In the genomic region with DNA sequence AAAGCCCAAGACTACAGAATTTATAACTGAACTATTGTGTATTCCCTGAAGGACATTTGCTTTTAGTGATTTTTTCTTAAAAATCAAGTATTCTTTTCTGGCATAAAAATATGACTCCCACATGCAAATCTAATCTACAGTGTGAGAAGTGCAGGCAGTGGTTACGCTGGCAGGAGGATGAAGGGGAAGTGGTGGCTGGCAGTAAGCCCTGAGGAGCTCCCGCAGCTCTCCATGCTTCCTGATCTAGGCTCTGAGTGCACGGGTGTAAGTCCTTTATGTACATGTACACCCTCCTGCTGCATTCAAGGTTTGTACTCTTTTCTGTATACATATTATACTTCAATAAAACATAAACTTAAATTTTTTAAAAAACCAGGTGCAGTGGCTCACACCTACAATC, we compare ENCODE assay signal across 10 cellular contexts.
DNase-seq lines count a peak whose midpoint lies in the region; ATAC-seq and TF ChIP-seq lines count a peak whose summit lies in the region.
"Had no signal": no experiment of that assay in that cellular context is flagged by ENCODE, and none has a peak within 500 bp of the region (broad histone marks: within the 10 kb centered on the region; RNA-seq: fewer than 3 reads in every experiment).

No MANE protein-coding gene starts in this region.

- H3K36me3 ChIP-seq in PC-3 (ENCODE audit: low read depth, low read length): no peaks in the 10 kb centered on the region
- no peaks in the 10 kb centered on the region for H3K36me3 ChIP-seq in thyroid gland

- DNase-seq in PC-3 (peak; percentile 94), fibroblast of mammary gland (ENCODE audit: low read depth) (peak; percentile 91), thyroid gland (no peak)
- DNase-seq in stimulated activated effector memory CD8-positive, alpha-beta T cell treated with anti-CD3 and anti-CD28 coated beads, Interleukin-12 subunit alpha, Interleukin-12 subunit beta, amount 100 ng/mL, for 72 hours (ENCODE audit: low spot score in 2 of 2): no peak
- DNase-seq: activated CD4-positive, alpha-beta T cell treated with anti-CD3 and anti-CD28 coated beads for 48 hours had no signal

- no peaks in the 10 kb centered on the region for H3K27me3 ChIP-seq in PC-3 (ENCODE audit: low read length)
- H3K27me3 ChIP-seq in thyroid gland: no peaks in the 10 kb centered on the region

- no peaks in the 10 kb centered on the region for H4K20me1 ChIP-seq in PC-3 (ENCODE audit: low read length)

- H3K27ac ChIP-seq in PC-3 (ENCODE audit: low read length) (peak overlapping the region; percentile 9; the same call in 1 of the 2 replicates), thyroid gland (no peak overlapping the region)

- BruUV-seq in PC-3 (replicated peaks; lab: Mats Ljungman, UMichigan): no TSS peak

- no peaks in the 10 kb centered on the region for H3K79me2 ChIP-seq in PC-3 (ENCODE audit: low read length)

- H3K27ac Mint-ChIP-seq in stimulated activated effector memory CD8-positive, alpha-beta T cell treated with anti-CD3 and anti-CD28 coated beads, Interleukin-12 subunit alpha, Interleukin-12 subunit beta, amount 100 ng/mL, for 72 hours: peak overlapping the region; percentile 83
- H3K27ac Mint-ChIP-seq: dendritic cell treated with granulocyte-macrophage colony-stimulating factor and Interleukin-4, amounts not matched to agents 40 ng/mL and 50 ng/mL, for 4 days had no signal

- no peaks in the 10 kb centered on the region for H3K9me3 Mint-ChIP-seq in stimulated activated effector memory CD8-positive, alpha-beta T cell treated with anti-CD3 and anti-CD28 coated beads, Interleukin-12 subunit alpha, Interleukin-12 subunit beta, amount 100 ng/mL, for 72 hours
- H3K9me3 Mint-ChIP-seq: dendritic cell treated with granulocyte-macrophage colony-stimulating factor and Interleukin-4, amounts not matched to agents 40 ng/mL and 50 ng/mL, for 4 days had no signal

- ATAC-seq in GM21423 (IDR thresholded peaks at IDR 0.05; ENCODE audit: unreplicated experiment) (peak; percentile 21), PC-3 (peak; percentile 72), GM21515 (IDR thresholded peaks at IDR 0.05; ENCODE audit: unreplicated experiment) (no peak), GM19452 (IDR thresholded peaks at IDR 0.05; ENCODE audit: unreplicated experiment) (no peak), GM21381 (IDR thresholded peaks at IDR 0.05; ENCODE audit: unreplicated experiment) (no peak)
- ATAC-seq in stimulated activated effector memory CD8-positive, alpha-beta T cell treated with anti-CD3 and anti-CD28 coated beads, Interleukin-12 subunit alpha, Interleukin-12 subunit beta, amount 100 ng/mL, for 72 hours: no peak

- H2AFZ ChIP-seq in PC-3 (ENCODE audit: low read length): no peak overlapping the region

- 24 to 46% methylated on average over 3 of the region's 3 CpGs for WGBS in thyroid gland, 2 donors

- no peaks in the 10 kb centered on the region for H3K36me3 Mint-ChIP-seq in stimulated activated effector memory CD8-positive, alpha-beta T cell treated with anti-CD3 and anti-CD28 coated beads, Interleukin-12 subunit alpha, Interleukin-12 subunit beta, amount 100 ng/mL, for 72 hours

- CTCF ChIA-PET in PC-3 (lab: Charles Lee): interaction anchor here (0.6 to 1.5 kb wide), 7 partner anchors 142 to 667 kb away, joined by 3 to 6 read pairs (median 4); no protein-coding TSS in a partner anchor

- no peak overlapping the region for H3K9ac ChIP-seq in PC-3 (ENCODE audit: low read length)

- TF ChIP-seq CTCF in PC-3 (conservative IDR thresholded peaks at IDR 0.05; ENCODE audit: low read depth, low read length): no peak
- no peak for TF ChIP-seq CTCF in fibroblast of mammary gland (conservative IDR thresholded peaks at IDR 0.05; ENCODE audit: control insufficient read depth, insufficient read depth, low read depth, low read length)
- no peak for TF ChIP-seq CTCF in thyroid gland (IDR thresholded peaks at IDR 0.05)

- peaks cover 25% of the 10 kb centered on the region for H3F3A ChIP-seq in PC-3 (ENCODE audit: low read length, unreplicated experiment)

- peaks cover 55% of the 10 kb centered on the region for H3K4me1 Mint-ChIP-seq in stimulated activated effector memory CD8-positive, alpha-beta T cell treated with anti-CD3 and anti-CD28 coated beads, Interleukin-12 subunit alpha, Interleukin-12 subunit beta, amount 100 ng/mL, for 72 hours

- peaks cover 49% of the 10 kb centered on the region for H3K4me1 ChIP-seq in PC-3 (ENCODE audit: insufficient read depth, low read length)
- no peaks in the 10 kb centered on the region for H3K4me1 ChIP-seq in thyroid gland

- peak overlapping the region; percentile 32 for H3K4me2 ChIP-seq in PC-3 (ENCODE audit: low read length)

- peak overlapping the region; percentile 50 for H3K4me3 Mint-ChIP-seq in stimulated activated effector memory CD8-positive, alpha-beta T cell treated with anti-CD3 and anti-CD28 coated beads, Interleukin-12 subunit alpha, Interleukin-12 subunit beta, amount 100 ng/mL, for 72 hours
- H3K4me3 Mint-ChIP-seq: dendritic cell treated with granulocyte-macrophage colony-stimulating factor and Interleukin-4, amounts not matched to agents 40 ng/mL and 50 ng/mL, for 4 days had no signal

- no peaks in the 10 kb centered on the region for H3K9me3 ChIP-seq in PC-3 (ENCODE audit: low read length)
- H3K9me3 ChIP-seq in thyroid gland: no peaks in the 10 kb centered on the region

- no peak for TF ChIP-seq POLR2A in thyroid gland (IDR thresholded peaks at IDR 0.05)

- POLR2A ChIA-PET in PC-3 (lab: Charles Lee; ENCODE audit: unreplicated experiment): interaction anchor here (0.5 to 1.0 kb wide), 2 partner anchors 45 to 79 kb away, joined by 3 read pairs; no protein-coding TSS in a partner anchor

- H3K9me2 ChIP-seq in PC-3 (replicated peaks; ENCODE audit: low read length): no peaks in the 10 kb centered on the region

- H3K4me3 ChIP-seq in PC-3 (ENCODE audit: low read length) (no peak overlapping the region), fibroblast of mammary gland (ENCODE audit: control insufficient read depth, low read depth, low read length) (no peak overlapping the region), thyroid gland (replicated peaks in 1 of 3) (no peak overlapping the region)

- intact Hi-C loops in PC-3 (cut with micrococcal nuclease): loop anchor here (1.0 to 10.0 kb wide), 5 partner anchors 79 to 583 kb away; no protein-coding TSS in a partner anchor
- intact Hi-C loops in thyroid gland (cut with DNase I): no loop called here

Comparison
In these comparisons a context has a peak if more than half of its experiments do, and no peak if none do; other contexts are left out.
1. ATAC-seq: peak in GM21423 (single experiment) and PC-3 (single experiment); none in stimulated activated effector memory CD8-positive, alpha-beta T cell treated with anti-CD3 and anti-CD28 coated beads, Interleukin-12 subunit alpha, Interleukin-12 subunit beta, amount 100 ng/mL, for 72 hours (single experiment), GM21515 (single experiment), GM19452 (single experiment) and GM21381 (single experiment).
2. DNase-seq: peak in PC-3 (single experiment) and fibroblast of mammary gland (single experiment); none in stimulated activated effector memory CD8-positive, alpha-beta T cell treated with anti-CD3 and anti-CD28 coated beads, Interleukin-12 subunit alpha, Interleukin-12 subunit beta, amount 100 ng/mL, for 72 hours (0 of 2) and thyroid gland (0 of 2).